Comparison of ENCODE assay signal across 8 cellular contexts in genomic region chr19:4057913-4058695, GRCh38. TPM values are rescaled to one million over a fixed set of nuclear protein-coding genes. Genes with fewer than 3 reads are reported as not detected.
A peak's percentile ranks its signal among the peaks of the same experiment; 100 is the strongest.
DNase-seq lines count a peak whose midpoint lies in the region; ATAC-seq and TF ChIP-seq lines count a peak whose summit lies in the region.

No MANE protein-coding gene starts in this region.

- peak; percentile 75 for DNase-seq in HT-29 (ENCODE audit: low spot score)
- DNase-seq in activated CD4-positive, alpha-beta T cell treated with anti-CD3 and anti-CD28 coated beads, Interleukin-2, amount 50 U/mL, for 1 hour: peak; percentile 32
- no peak for DNase-seq in epithelial cell of prostate (ENCODE audit: low read depth, low spot score)
- peak in 1 of 9 donors; percentile 57 for DNase-seq in naive thymus-derived CD4-positive, alpha-beta T cell
- DNase-seq in tibial artery: peak; percentile 92 to 98
- DNase-seq in GF-D8 (lab: John Stamatoyannopoulos, UW): no peak

- H3K4me3 Mint-ChIP-seq in naive thymus-derived CD4-positive, alpha-beta T cell: peak overlapping the region in 1 of 10 donors; percentile 60

- CTCF ChIA-PET in naive thymus-derived CD4-positive, alpha-beta T cell (lab: Charles Lee): no interaction called here

- peaks cover 29 to 54% of the 10 kb centered on the region in 2 donors for H3K4me1 ChIP-seq in naive thymus-derived CD4-positive, alpha-beta T cell (ENCODE audit: control insufficient read depth in 2 of 2, insufficient read depth in 2 of 2, low read length in 2 of 2)
- peaks cover 10 to 69% (median 62%) of the 10 kb centered on the region in 4 donors for H3K4me1 ChIP-seq in tibial artery

- H3K9me3 ChIP-seq in naive thymus-derived CD4-positive, alpha-beta T cell (ENCODE audit: control insufficient read depth in 2 of 3, low read length in 3 of 3): no peaks in the 10 kb centered on the region
- H3K9me3 ChIP-seq in tibial artery: no peaks in the 10 kb centered on the region

- peak overlapping the region in 3 of 9 donors; percentile 50 to 56 (median 54) for H3K27ac Mint-ChIP-seq in naive thymus-derived CD4-positive, alpha-beta T cell

- ATAC-seq in naive thymus-derived CD4-positive, alpha-beta T cell: peak; percentile 76
- ATAC-seq in GM21447 (IDR thresholded peaks at IDR 0.05; ENCODE audit: unreplicated experiment) (no peak), GM18868 (IDR thresholded peaks at IDR 0.05; ENCODE audit: unreplicated experiment) (no peak)

- H3K4me3 ChIP-seq in naive thymus-derived CD4-positive, alpha-beta T cell (ENCODE audit: low read length): no peak overlapping the region
- peak overlapping the region; percentile 37 to 98 for H3K4me3 ChIP-seq in tibial artery

- POLR2A ChIA-PET in naive thymus-derived CD4-positive, alpha-beta T cell (lab: Charles Lee): no interaction called here

- intact Hi-C loops in naive thymus-derived CD4-positive, alpha-beta T cell (cut with micrococcal nuclease): no loop called here
- intact Hi-C loops in tibial artery (cut with DNase I; ENCODE audit: low total_unique reads): loop anchor here (5.0 kb wide), 2 partner anchors 51 to 71 kb away; partner anchors contain the start of genes EEF2 and PIAS4

- H3K9me3 Mint-ChIP-seq in naive thymus-derived CD4-positive, alpha-beta T cell: peaks cover 0 to 4% (median 0%) of the 10 kb centered on the region in 11 donors

- peaks cover 6 to 16% (median 7%) of the 10 kb centered on the region in 5 donors for H3K36me3 Mint-ChIP-seq in naive thymus-derived CD4-positive, alpha-beta T cell

- no peaks in the 10 kb centered on the region for H3K27me3 ChIP-seq in naive thymus-derived CD4-positive, alpha-beta T cell (ENCODE audit: control insufficient read depth in 2 of 2, insufficient read depth in 2 of 2, low read length in 2 of 2)
- H3K27me3 ChIP-seq in tibial artery: no peaks in the 10 kb centered on the region

- H3K4me1 Mint-ChIP-seq in naive thymus-derived CD4-positive, alpha-beta T cell: peaks cover 12 to 49% (median 29%) of the 10 kb centered on the region in 7 donors

- H3K27ac ChIP-seq in epithelial cell of prostate (peak overlapping the region; percentile 89), tibial artery (peak overlapping the region; percentile 99)
- no peak overlapping the region for H3K27ac ChIP-seq in naive thymus-derived CD4-positive, alpha-beta T cell (ENCODE audit: low read depth, low read length)

- peak; percentile 18 to 28 for TF ChIP-seq CTCF in tibial artery (IDR thresholded peaks at IDR 0.05)

- peaks cover 2 to 45% (median 11%) of the 10 kb centered on the region in 3 experiments for H3K36me3 ChIP-seq in naive thymus-derived CD4-positive, alpha-beta T cell (ENCODE audit: control insufficient read depth in 2 of 3, insufficient read depth in 3 of 3, low read length in 3 of 3)
- H3K36me3 ChIP-seq in tibial artery: peaks cover 21 to 35% (median 22%) of the 10 kb centered on the region in 3 donors

- H3K27me3 Mint-ChIP-seq in naive thymus-derived CD4-positive, alpha-beta T cell: no peaks in the 10 kb centered on the region

RNA-seq across cellular contexts. Expression of gene ZBTB7A, which starts 8.6 kb away (rescaled TPM):
- 67.4 and 72.7 TPM in 2 replicates for total RNA-seq in HT-29 (2014; rRNA removed; shearing (Covaris generic))
- total RNA-seq in naive thymus-derived CD4-positive, alpha-beta T cell: 10 to 100 TPM; 47.4 to 76.0 (median 52.0) TPM
- 10 to 100 TPM; 15.3 to 45.0 TPM for polyA plus RNA-seq in naive thymus-derived CD4-positive, alpha-beta T cell

RNA-seq across cellular contexts. Expression of gene PIAS4, which starts 50.6 kb away (rescaled TPM):
- total RNA-seq in HT-29 (2014; rRNA removed; shearing (Covaris generic)): 40.6 and 40.8 TPM in 2 replicates
- total RNA-seq in naive thymus-derived CD4-positive, alpha-beta T cell: 10 to 100 TPM; 23.9 to 40.6 (median 28.8) TPM
- 1 to 10 TPM; 3.9 to 6.8 TPM for polyA plus RNA-seq in naive thymus-derived CD4-positive, alpha-beta T cell

Comparison
In these comparisons a context has a peak if more than half of its experiments do, and no peak if none do; other contexts are left out.
1. DNase-seq: peak in HT-29 (single experiment), activated CD4-positive, alpha-beta T cell treated with anti-CD3 and anti-CD28 coated beads, Interleukin-2, amount 50 U/mL, for 1 hour (single experiment) and tibial artery (2 of 2); none in epithelial cell of prostate (single experiment) and GF-D8 (single experiment).